ENCODE assay signal across 16 cellular contexts in genomic region chr3:31710123-31710841, GRCh38.
DNase-seq lines count a peak whose midpoint lies in the region; ATAC-seq and TF ChIP-seq lines count a peak whose summit lies in the region.
"Had no signal": no experiment of that assay in that cellular context is flagged by ENCODE, and none has a peak within 500 bp of the region (broad histone marks: within the 10 kb centered on the region; RNA-seq: fewer than 3 reads in every experiment).

No MANE protein-coding gene starts in this region.

- H3F3A ChIP-seq in GM23338 (replicated peaks; ENCODE audit: low read depth) = no peaks in the 10 kb centered on the region

- peaks cover 10% of the 10 kb centered on the region for H3K4me1 Mint-ChIP-seq in GM23338
- H3K4me1 Mint-ChIP-seq: stimulated activated naive CD8-positive, alpha-beta T cell treated with anti-CD3 and anti-CD28 coated beads, Interleukin-15, amount 100 ng/mL, for 72 hours had no signal

- intact Hi-C loops in OCI-LY7 (cut with micrococcal nuclease; ENCODE audit: unreplicated experiment) (no loop called here), posterior cingulate gyrus (cut with DNase I) (no loop called here), head of caudate nucleus (cut with DNase I) (no loop called here)

- no peak for TF ChIP-seq CTCF in GM23338 (conservative IDR thresholded peaks at IDR 0.05; ENCODE audit: low read depth in 2 of 2)
- no peak for TF ChIP-seq CTCF in OCI-LY7 (conservative IDR thresholded peaks at IDR 0.05; ENCODE audit: low read length)
- TF ChIP-seq CTCF in lung (IDR thresholded peaks at IDR 0.05; ENCODE audit: control extremely low read depth, extremely low read depth) = no peak

- 0 out of 2 replicates have a peak overlapping the region, but pooled peaks have one; percentile 11 for H3K27ac Mint-ChIP-seq in GM23338
- H3K27ac Mint-ChIP-seq: stimulated activated naive CD8-positive, alpha-beta T cell treated with anti-CD3 and anti-CD28 coated beads, Interleukin-15, amount 100 ng/mL, for 72 hours had no signal

- no peak for DNase-seq in GM23338 (ENCODE audit: low spot score)
- peak; percentile 13 for DNase-seq in OCI-LY7 (ENCODE audit: low spot score)
- peak; percentile 35 for DNase-seq in lung (ENCODE audit: low spot score)
- DNase-seq in ureter (ENCODE audit: low spot score) = no peak
- DNase-seq in posterior cingulate gyrus = no peak
- DNase-seq in head of caudate nucleus = no peak
- DNase-seq: heart left ventricle; NCI-H2081; psoas muscle; SIG-M5; spleen; stimulated activated naive CD8-positive, alpha-beta T cell treated with anti-CD3 and anti-CD28 coated beads, Interleukin-15, amount 100 ng/mL, for 72 hours had no signal

- H3K27ac ChIP-seq in BLaER1 (no peak overlapping the region), GM23338 (ENCODE audit: low read depth) (no peak overlapping the region), OCI-LY7 (ENCODE audit: low read depth, low read length, poor library complexity, severe bottlenecking) (no peak overlapping the region), lung (ENCODE audit: low read depth in 1 of 2, low read length in 1 of 2) (no peak overlapping the region)
- H3K27ac ChIP-seq: ascending aorta, heart left ventricle, psoas muscle, spleen had no signal

- H3K9me3 ChIP-seq in BLaER1 (0 out of 2 replicates have a peak, but pooled peaks cover 4% of the 10 kb centered on the region), OCI-LY7 (ENCODE audit: low read length) (no peaks in the 10 kb centered on the region), lung (ENCODE audit: control insufficient read depth in 2 of 2, insufficient read depth in 1 of 2, low read length in 1 of 2) (no peaks in the 10 kb centered on the region)
- H3K9me3 ChIP-seq: ascending aorta, psoas muscle had no signal

- peaks cover 11% of the 10 kb centered on the region; the same call in 2 of the 3 replicates for H3K9me3 Mint-ChIP-seq in GM23338

- no TSS peak for BruUV-seq in OCI-LY7 (replicated peaks; lab: Mats Ljungman, UMichigan)

- H3K36me3 ChIP-seq in BLaER1 (no peaks in the 10 kb centered on the region), GM23338 (ENCODE audit: insufficient read depth) (no peaks in the 10 kb centered on the region; the same call in 1 of the 2 replicates), OCI-LY7 (ENCODE audit: insufficient read depth, low read length) (peaks cover 83% of the 10 kb centered on the region), lung (ENCODE audit: control insufficient read depth in 2 of 2, insufficient read depth in 2 of 2, low read length in 2 of 2) (no peaks in the 10 kb centered on the region)
- H3K36me3 ChIP-seq: ascending aorta, heart left ventricle had no signal

- H3K9me2 ChIP-seq in GM23338 (ENCODE audit: insufficient read depth) (no peaks in the 10 kb centered on the region; the same call in 1 of the 2 replicates), OCI-LY7 (ENCODE audit: insufficient read depth, low read length) (no peaks in the 10 kb centered on the region)

- H3K4me3 ChIP-seq in BLaER1 (no peak overlapping the region), GM23338 (no peak overlapping the region), OCI-LY7 (ENCODE audit: low read depth, low read length, poor library complexity, severe bottlenecking) (no peak overlapping the region), lung (no peak overlapping the region)
- H3K4me3 ChIP-seq: ascending aorta, heart left ventricle, psoas muscle, spleen had no signal

- H3K27me3 ChIP-seq in BLaER1 = no peaks in the 10 kb centered on the region
- H3K27me3 ChIP-seq in GM23338 (ENCODE audit: insufficient read depth) = no peaks in the 10 kb centered on the region
- no peaks in the 10 kb centered on the region for H3K27me3 ChIP-seq in lung (ENCODE audit: control insufficient read depth, insufficient read depth)
- H3K27me3 ChIP-seq: ascending aorta, heart left ventricle, spleen had no signal

- no peak overlapping the region for H3K4me3 Mint-ChIP-seq in GM23338
- H3K4me3 Mint-ChIP-seq: stimulated activated naive CD8-positive, alpha-beta T cell treated with anti-CD3 and anti-CD28 coated beads, Interleukin-15, amount 100 ng/mL, for 72 hours had no signal

- ATAC-seq in GM23338 = no peak
- ATAC-seq in lung (ENCODE audit: insufficient read depth, low FRiP score) = no peak
- no peak for ATAC-seq in HG02870 (IDR thresholded peaks at IDR 0.05; ENCODE audit: unreplicated experiment)
- ATAC-seq: activated CD4-positive, CD25-positive, alpha-beta regulatory T cell treated with anti-CD3 and anti-CD28 coated beads, Interleukin-2, amount 50 U/mL, for 24 hours; heart left ventricle; psoas muscle; stimulated activated naive CD8-positive, alpha-beta T cell treated with anti-CD3 and anti-CD28 coated beads, Interleukin-15, amount 100 ng/mL, for 72 hours had no signal

- H3K4me2 ChIP-seq in BLaER1 = peak overlapping the region; percentile 84
- H3K4me2 ChIP-seq in GM23338 = no peak overlapping the region
- H3K4me2 ChIP-seq in OCI-LY7 (ENCODE audit: low read length) = no peak overlapping the region

- WGBS in lung, 2 donors = 79 to 84% methylated on average over 6 of the region's 6 CpGs

- H3K36me3 Mint-ChIP-seq in GM23338 (ENCODE audit: low read depth) = peaks cover 35% of the 10 kb centered on the region

- H4K20me1 ChIP-seq in BLaER1 = no peaks in the 10 kb centered on the region
- no peaks in the 10 kb centered on the region for H4K20me1 ChIP-seq in GM23338 (replicated peaks; ENCODE audit: insufficient read depth)
- H4K20me1 ChIP-seq in OCI-LY7 (ENCODE audit: insufficient read depth, low read length) = no peaks in the 10 kb centered on the region

- POLR2A ChIA-PET in OCI-LY7 (lab: Charles Lee) = interaction anchor here (0.7 to 1.4 kb wide), 5 partner anchors 13 to 777 kb away, joined by 3 to 8 read pairs (median 4); no protein-coding TSS in a partner anchor

- H3K4me1 ChIP-seq in BLaER1 (peaks cover 40% of the 10 kb centered on the region), GM23338 (ENCODE audit: insufficient read depth) (0 out of 2 replicates have a peak, but pooled peaks cover under 1% of the 10 kb centered on the region), OCI-LY7 (ENCODE audit: insufficient read depth, low read length, poor library complexity, severe bottlenecking) (peaks cover 11% of the 10 kb centered on the region), lung (ENCODE audit: control insufficient read depth in 2 of 2, insufficient read depth in 2 of 2, low read length in 2 of 2) (peaks cover 0 to 2% of the 10 kb centered on the region in 2 donors)
- H3K4me1 ChIP-seq: psoas muscle had no signal

- CTCF ChIA-PET in OCI-LY7 (lab: Charles Lee; ENCODE audit: unreplicated experiment) = no interaction called here

- peaks cover 2% of the 10 kb centered on the region for H3K27me3 Mint-ChIP-seq in GM23338 (ENCODE audit: insufficient read depth, low read depth, poor library complexity)

- peaks cover 33% of the 10 kb centered on the region for H3K79me2 ChIP-seq in GM23338 (replicated peaks; ENCODE audit: insufficient read depth)
- H3K79me2 ChIP-seq in OCI-LY7 (ENCODE audit: insufficient read depth, low read depth, low read length) = no peaks in the 10 kb centered on the region

- no peak overlapping the region for H2AFZ ChIP-seq in GM23338
- no peak overlapping the region for H2AFZ ChIP-seq in OCI-LY7 (ENCODE audit: low read length)

- no peak overlapping the region for H3K9ac ChIP-seq in BLaER1

TF ChIP-seq in GM23338, 12 proteins besides CTCF, POLR2A, EP300 and RAD21 (continues in another document):
- TF ChIP-seq, protein P1, sequence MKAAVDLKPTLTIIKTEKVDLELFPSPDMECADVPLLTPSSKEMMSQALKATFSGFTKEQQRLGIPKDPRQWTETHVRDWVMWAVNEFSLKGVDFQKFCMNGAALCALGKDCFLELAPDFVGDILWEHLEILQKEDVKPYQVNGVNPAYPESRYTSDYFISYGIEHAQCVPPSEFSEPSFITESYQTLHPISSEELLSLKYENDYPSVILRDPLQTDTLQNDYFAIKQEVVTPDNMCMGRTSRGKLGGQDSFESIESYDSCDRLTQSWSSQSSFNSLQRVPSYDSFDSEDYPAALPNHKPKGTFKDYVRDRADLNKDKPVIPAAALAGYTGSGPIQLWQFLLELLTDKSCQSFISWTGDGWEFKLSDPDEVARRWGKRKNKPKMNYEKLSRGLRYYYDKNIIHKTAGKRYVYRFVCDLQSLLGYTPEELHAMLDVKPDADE (IDR thresholded peaks at IDR 0.05) = no peak
- TF ChIP-seq ZNF114 (CRISPR knock-in tag; IDR thresholded peaks at IDR 0.05) = no peak

Comparison
In these comparisons a context has a peak if more than half of its experiments do, and no peak if none do; other contexts are left out.
1. DNase-seq: peak in OCI-LY7 (single experiment) and lung (single experiment); none in GM23338 (single experiment), ureter (single experiment), posterior cingulate gyrus (0 of 10) and head of caudate nucleus (0 of 42).